Comparison of ENCODE assay signal across 1 cellular context in the genomic region with DNA sequence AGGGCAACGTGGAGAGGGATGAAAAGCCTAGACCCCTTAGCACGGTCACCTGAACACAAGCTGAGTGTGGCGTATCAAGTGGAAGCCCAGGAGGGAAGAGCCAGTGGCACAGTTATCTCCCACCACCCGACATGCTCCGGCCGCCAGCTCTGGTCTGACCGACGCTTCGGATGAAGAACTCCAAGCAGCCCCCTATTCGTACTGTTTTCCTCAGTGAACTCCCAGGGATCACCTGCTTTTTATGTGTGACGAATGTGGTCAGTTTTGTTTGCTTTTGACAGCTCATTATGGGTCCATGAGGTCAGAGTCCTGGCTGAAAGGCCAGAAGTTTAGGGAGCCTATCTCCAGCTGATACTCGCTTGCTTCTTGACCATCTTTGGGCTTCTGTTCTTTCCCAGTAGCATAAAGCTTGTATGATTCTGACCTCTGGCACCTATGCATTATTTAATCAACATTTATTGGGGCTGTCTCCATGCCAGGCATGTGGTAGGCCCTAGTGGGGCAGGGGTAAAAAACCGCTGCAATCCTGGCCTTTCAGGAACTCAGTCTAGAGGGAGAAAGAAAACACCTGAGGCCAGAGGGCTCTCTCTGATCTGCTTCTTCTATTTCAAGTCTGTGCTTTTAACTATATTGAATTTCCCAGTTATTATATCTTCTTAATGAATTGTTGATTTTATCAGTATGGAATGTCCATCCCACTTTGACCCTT.
TF ChIP-seq lines count a peak whose summit lies in the region.

No MANE protein-coding gene starts in this region.

TF ChIP-seq in HepG2, 621 proteins besides CTCF, POLR2A, EP300 and RAD21 (continued from another document and continues in another):
- TF ChIP-seq, protein P1, sequence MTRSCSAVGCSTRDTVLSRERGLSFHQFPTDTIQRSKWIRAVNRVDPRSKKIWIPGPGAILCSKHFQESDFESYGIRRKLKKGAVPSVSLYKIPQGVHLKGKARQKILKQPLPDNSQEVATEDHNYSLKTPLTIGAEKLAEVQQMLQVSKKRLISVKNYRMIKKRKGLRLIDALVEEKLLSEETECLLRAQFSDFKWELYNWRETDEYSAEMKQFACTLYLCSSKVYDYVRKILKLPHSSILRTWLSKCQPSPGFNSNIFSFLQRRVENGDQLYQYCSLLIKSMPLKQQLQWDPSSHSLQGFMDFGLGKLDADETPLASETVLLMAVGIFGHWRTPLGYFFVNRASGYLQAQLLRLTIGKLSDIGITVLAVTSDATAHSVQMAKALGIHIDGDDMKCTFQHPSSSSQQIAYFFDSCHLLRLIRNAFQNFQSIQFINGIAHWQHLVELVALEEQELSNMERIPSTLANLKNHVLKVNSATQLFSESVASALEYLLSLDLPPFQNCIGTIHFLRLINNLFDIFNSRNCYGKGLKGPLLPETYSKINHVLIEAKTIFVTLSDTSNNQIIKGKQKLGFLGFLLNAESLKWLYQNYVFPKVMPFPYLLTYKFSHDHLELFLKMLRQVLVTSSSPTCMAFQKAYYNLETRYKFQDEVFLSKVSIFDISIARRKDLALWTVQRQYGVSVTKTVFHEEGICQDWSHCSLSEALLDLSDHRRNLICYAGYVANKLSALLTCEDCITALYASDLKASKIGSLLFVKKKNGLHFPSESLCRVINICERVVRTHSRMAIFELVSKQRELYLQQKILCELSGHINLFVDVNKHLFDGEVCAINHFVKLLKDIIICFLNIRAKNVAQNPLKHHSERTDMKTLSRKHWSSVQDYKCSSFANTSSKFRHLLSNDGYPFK (CRISPR knock-in tag; IDR thresholded peaks at IDR 0.05; ENCODE audit: borderline replicate concordance) = peak; percentile 71; the same call in 1 of the 2 replicates
- TF ChIP-seq, protein P2, sequence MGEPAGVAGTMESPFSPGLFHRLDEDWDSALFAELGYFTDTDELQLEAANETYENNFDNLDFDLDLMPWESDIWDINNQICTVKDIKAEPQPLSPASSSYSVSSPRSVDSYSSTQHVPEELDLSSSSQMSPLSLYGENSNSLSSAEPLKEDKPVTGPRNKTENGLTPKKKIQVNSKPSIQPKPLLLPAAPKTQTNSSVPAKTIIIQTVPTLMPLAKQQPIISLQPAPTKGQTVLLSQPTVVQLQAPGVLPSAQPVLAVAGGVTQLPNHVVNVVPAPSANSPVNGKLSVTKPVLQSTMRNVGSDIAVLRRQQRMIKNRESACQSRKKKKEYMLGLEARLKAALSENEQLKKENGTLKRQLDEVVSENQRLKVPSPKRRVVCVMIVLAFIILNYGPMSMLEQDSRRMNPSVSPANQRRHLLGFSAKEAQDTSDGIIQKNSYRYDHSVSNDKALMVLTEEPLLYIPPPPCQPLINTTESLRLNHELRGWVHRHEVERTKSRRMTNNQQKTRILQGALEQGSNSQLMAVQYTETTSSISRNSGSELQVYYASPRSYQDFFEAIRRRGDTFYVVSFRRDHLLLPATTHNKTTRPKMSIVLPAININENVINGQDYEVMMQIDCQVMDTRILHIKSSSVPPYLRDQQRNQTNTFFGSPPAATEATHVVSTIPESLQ (CRISPR knock-in tag; conservative IDR thresholded peaks at IDR 0.05) = no peak
- TF ChIP-seq NR2F6 (IDR thresholded peaks at IDR 0.05) = peak; percentile 80
- peak; percentile 84; the same call in 1 of the 2 replicates for TF ChIP-seq NR2F6 (CRISPR knock-in tag; IDR thresholded peaks at IDR 0.05)
- TF ChIP-seq KMT2A (CRISPR knock-in tag; IDR thresholded peaks at IDR 0.05) = 0 out of 2 replicates have a peak, but pooled peaks have one; percentile 13
- 0 out of 2 replicates have a peak, but pooled peaks have one; percentile 89 for TF ChIP-seq ZNF816 (CRISPR knock-in tag; IDR thresholded peaks at IDR 0.05; ENCODE audit: borderline replicate concordance)
- TF ChIP-seq SRSF1 (optimal IDR thresholded peaks at IDR 0.05; ENCODE audit: low read depth, low read length) = no peak
- TF ChIP-seq, protein P3, sequence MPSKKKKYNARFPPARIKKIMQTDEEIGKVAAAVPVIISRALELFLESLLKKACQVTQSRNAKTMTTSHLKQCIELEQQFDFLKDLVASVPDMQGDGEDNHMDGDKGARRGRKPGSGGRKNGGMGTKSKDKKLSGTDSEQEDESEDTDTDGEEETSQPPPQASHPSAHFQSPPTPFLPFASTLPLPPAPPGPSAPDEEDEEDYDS (CRISPR knock-in tag; IDR thresholded peaks at IDR 0.05) = peak; percentile 94
- no peak for TF ChIP-seq ZNF672 (CRISPR knock-in tag; IDR thresholded peaks at IDR 0.05)
- peak; percentile 79 for TF ChIP-seq MED1 (CRISPR knock-in tag; IDR thresholded peaks at IDR 0.05)
- TF ChIP-seq FOXC1 (CRISPR knock-in tag; IDR thresholded peaks at IDR 0.05; ENCODE audit: borderline replicate concordance) = peak; percentile 47; the same call in 1 of the 2 replicates
- no peak for TF ChIP-seq ZNF850 (CRISPR knock-in tag; conservative IDR thresholded peaks at IDR 0.05)
- no peak for TF ChIP-seq ZNF766 (CRISPR knock-in tag; IDR thresholded peaks at IDR 0.05; ENCODE audit: borderline replicate concordance)
- TF ChIP-seq, protein P4, sequence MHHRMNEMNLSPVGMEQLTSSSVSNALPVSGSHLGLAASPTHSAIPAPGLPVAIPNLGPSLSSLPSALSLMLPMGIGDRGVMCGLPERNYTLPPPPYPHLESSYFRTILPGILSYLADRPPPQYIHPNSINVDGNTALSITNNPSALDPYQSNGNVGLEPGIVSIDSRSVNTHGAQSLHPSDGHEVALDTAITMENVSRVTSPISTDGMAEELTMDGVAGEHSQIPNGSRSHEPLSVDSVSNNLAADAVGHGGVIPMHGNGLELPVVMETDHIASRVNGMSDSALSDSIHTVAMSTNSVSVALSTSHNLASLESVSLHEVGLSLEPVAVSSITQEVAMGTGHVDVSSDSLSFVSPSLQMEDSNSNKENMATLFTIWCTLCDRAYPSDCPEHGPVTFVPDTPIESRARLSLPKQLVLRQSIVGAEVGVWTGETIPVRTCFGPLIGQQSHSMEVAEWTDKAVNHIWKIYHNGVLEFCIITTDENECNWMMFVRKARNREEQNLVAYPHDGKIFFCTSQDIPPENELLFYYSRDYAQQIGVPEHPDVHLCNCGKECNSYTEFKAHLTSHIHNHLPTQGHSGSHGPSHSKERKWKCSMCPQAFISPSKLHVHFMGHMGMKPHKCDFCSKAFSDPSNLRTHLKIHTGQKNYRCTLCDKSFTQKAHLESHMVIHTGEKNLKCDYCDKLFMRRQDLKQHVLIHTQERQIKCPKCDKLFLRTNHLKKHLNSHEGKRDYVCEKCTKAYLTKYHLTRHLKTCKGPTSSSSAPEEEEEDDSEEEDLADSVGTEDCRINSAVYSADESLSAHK (CRISPR knock-in tag; IDR thresholded peaks at IDR 0.05; ENCODE audit: borderline replicate concordance) = no peak
- TF ChIP-seq, protein P5, sequence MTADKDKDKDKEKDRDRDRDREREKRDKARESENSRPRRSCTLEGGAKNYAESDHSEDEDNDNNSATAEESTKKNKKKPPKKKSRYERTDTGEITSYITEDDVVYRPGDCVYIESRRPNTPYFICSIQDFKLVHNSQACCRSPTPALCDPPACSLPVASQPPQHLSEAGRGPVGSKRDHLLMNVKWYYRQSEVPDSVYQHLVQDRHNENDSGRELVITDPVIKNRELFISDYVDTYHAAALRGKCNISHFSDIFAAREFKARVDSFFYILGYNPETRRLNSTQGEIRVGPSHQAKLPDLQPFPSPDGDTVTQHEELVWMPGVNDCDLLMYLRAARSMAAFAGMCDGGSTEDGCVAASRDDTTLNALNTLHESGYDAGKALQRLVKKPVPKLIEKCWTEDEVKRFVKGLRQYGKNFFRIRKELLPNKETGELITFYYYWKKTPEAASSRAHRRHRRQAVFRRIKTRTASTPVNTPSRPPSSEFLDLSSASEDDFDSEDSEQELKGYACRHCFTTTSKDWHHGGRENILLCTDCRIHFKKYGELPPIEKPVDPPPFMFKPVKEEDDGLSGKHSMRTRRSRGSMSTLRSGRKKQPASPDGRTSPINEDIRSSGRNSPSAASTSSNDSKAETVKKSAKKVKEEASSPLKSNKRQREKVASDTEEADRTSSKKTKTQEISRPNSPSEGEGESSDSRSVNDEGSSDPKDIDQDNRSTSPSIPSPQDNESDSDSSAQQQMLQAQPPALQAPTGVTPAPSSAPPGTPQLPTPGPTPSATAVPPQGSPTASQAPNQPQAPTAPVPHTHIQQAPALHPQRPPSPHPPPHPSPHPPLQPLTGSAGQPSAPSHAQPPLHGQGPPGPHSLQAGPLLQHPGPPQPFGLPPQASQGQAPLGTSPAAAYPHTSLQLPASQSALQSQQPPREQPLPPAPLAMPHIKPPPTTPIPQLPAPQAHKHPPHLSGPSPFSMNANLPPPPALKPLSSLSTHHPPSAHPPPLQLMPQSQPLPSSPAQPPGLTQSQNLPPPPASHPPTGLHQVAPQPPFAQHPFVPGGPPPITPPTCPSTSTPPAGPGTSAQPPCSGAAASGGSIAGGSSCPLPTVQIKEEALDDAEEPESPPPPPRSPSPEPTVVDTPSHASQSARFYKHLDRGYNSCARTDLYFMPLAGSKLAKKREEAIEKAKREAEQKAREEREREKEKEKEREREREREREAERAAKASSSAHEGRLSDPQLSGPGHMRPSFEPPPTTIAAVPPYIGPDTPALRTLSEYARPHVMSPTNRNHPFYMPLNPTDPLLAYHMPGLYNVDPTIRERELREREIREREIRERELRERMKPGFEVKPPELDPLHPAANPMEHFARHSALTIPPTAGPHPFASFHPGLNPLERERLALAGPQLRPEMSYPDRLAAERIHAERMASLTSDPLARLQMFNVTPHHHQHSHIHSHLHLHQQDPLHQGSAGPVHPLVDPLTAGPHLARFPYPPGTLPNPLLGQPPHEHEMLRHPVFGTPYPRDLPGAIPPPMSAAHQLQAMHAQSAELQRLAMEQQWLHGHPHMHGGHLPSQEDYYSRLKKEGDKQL (CRISPR knock-in tag; IDR thresholded peaks at IDR 0.05; ENCODE audit: low read depth) = peak; percentile 64; the same call in 1 of the 2 replicates
- TF ChIP-seq, protein P6, sequence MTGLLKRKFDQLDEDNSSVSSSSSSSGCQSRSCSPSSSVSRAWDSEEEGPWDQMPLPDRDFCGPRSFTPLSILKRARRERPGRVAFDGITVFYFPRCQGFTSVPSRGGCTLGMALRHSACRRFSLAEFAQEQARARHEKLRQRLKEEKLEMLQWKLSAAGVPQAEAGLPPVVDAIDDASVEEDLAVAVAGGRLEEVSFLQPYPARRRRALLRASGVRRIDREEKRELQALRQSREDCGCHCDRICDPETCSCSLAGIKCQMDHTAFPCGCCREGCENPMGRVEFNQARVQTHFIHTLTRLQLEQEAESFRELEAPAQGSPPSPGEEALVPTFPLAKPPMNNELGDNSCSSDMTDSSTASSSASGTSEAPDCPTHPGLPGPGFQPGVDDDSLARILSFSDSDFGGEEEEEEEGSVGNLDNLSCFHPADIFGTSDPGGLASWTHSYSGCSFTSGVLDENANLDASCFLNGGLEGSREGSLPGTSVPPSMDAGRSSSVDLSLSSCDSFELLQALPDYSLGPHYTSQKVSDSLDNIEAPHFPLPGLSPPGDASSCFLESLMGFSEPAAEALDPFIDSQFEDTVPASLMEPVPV (CRISPR knock-in tag; IDR thresholded peaks at IDR 0.05) = peak; percentile 75
- TF ChIP-seq, protein P7, sequence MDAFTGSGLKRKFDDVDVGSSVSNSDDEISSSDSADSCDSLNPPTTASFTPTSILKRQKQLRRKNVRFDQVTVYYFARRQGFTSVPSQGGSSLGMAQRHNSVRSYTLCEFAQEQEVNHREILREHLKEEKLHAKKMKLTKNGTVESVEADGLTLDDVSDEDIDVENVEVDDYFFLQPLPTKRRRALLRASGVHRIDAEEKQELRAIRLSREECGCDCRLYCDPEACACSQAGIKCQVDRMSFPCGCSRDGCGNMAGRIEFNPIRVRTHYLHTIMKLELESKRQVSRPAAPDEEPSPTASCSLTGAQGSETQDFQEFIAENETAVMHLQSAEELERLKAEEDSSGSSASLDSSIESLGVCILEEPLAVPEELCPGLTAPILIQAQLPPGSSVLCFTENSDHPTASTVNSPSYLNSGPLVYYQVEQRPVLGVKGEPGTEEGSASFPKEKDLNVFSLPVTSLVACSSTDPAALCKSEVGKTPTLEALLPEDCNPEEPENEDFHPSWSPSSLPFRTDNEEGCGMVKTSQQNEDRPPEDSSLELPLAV (CRISPR knock-in tag; conservative IDR thresholded peaks at IDR 0.05; ENCODE audit: low read depth) = no peak
- TF ChIP-seq ZNF556 (CRISPR knock-in tag; IDR thresholded peaks at IDR 0.05; ENCODE audit: borderline replicate concordance) = peak; percentile 73; the same call in 1 of the 2 replicates
- TF ChIP-seq RARG (CRISPR knock-in tag; IDR thresholded peaks at IDR 0.05; ENCODE audit: low read depth) = no peak
- TF ChIP-seq LCORL (IDR thresholded peaks at IDR 0.05) = no peak
- TF ChIP-seq LCORL (CRISPR knock-in tag; IDR thresholded peaks at IDR 0.05) = peak; percentile 89
- TF ChIP-seq KLF11 (CRISPR knock-in tag; IDR thresholded peaks at IDR 0.05) = no peak
- TF ChIP-seq, protein P8, sequence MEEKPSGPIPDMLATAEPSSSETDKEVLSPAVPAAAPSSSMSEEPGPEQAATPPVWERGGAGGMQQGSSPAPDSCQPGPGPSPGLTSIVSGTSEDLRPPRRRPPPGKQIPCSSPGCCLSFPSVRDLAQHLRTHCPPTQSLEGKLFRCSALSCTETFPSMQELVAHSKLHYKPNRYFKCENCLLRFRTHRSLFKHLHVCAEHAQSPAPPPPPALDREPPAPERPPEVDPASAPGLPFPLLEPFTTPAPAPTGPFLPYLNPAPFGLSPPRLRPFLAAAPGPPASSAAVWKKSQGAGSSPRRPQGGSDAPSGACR (CRISPR knock-in tag; IDR thresholded peaks at IDR 0.05) = peak; percentile 46; the same call in 1 of the 2 replicates
- peak; percentile 91 for TF ChIP-seq RXRB (CRISPR knock-in tag; IDR thresholded peaks at IDR 0.05; ENCODE audit: borderline replicate concordance)
- peak; percentile 73; the same call in 1 of the 2 replicates for TF ChIP-seq DNMT1 (CRISPR knock-in tag; IDR thresholded peaks at IDR 0.05)
- peak; percentile 42; the same call in 1 of the 2 replicates for TF ChIP-seq ETV5 (CRISPR knock-in tag; IDR thresholded peaks at IDR 0.05; ENCODE audit: borderline replicate concordance)
- TF ChIP-seq, protein P9, sequence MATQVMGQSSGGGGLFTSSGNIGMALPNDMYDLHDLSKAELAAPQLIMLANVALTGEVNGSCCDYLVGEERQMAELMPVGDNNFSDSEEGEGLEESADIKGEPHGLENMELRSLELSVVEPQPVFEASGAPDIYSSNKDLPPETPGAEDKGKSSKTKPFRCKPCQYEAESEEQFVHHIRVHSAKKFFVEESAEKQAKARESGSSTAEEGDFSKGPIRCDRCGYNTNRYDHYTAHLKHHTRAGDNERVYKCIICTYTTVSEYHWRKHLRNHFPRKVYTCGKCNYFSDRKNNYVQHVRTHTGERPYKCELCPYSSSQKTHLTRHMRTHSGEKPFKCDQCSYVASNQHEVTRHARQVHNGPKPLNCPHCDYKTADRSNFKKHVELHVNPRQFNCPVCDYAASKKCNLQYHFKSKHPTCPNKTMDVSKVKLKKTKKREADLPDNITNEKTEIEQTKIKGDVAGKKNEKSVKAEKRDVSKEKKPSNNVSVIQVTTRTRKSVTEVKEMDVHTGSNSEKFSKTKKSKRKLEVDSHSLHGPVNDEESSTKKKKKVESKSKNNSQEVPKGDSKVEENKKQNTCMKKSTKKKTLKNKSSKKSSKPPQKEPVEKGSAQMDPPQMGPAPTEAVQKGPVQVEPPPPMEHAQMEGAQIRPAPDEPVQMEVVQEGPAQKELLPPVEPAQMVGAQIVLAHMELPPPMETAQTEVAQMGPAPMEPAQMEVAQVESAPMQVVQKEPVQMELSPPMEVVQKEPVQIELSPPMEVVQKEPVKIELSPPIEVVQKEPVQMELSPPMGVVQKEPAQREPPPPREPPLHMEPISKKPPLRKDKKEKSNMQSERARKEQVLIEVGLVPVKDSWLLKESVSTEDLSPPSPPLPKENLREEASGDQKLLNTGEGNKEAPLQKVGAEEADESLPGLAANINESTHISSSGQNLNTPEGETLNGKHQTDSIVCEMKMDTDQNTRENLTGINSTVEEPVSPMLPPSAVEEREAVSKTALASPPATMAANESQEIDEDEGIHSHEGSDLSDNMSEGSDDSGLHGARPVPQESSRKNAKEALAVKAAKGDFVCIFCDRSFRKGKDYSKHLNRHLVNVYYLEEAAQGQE (IDR thresholded peaks at IDR 0.05; ENCODE audit: borderline replicate concordance in 1 of 2, low read depth in 1 of 2, low read length in 2 of 2) = peak in 1 of 2 experiments; percentile 17; a peak in 1 of 4 replicates
- peak; percentile 95 for TF ChIP-seq CBFB (CRISPR knock-in tag; IDR thresholded peaks at IDR 0.05)
- TF ChIP-seq KDM2A (CRISPR knock-in tag; IDR thresholded peaks at IDR 0.05; ENCODE audit: borderline replicate concordance, low read depth) = peak; percentile 53
- no peak for TF ChIP-seq ZNF496 (CRISPR knock-in tag; IDR thresholded peaks at IDR 0.05; ENCODE audit: insufficient replicate concordance)
